14 cellular contexts compared by ENCODE assay signal in the genomic region with DNA sequence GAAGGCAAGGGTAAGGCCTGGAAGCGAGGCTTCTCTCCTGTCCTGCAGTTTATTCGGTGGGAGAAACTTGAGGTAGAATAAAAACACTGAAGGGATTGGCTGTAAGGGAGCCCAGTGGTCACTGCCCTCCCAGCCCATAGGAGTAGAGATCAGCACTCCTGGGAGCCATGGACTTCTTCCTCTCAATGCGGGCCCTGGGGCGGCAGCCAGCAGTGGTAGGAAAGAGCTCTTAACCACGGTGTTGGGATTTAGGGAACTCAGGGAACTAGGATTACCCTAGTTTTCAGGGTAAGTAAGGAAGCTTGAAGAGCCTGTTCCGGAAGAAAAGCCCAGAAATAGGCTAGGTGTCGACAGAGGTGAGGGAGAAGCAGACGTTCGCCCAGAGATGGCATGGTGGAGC. TPM values are rescaled to one million over a fixed set of nuclear protein-coding genes. Genes with fewer than 3 reads are reported as not detected.
DNase-seq lines count a peak whose midpoint lies in the region; ATAC-seq and TF ChIP-seq lines count a peak whose summit lies in the region.
"Had no signal": no experiment of that assay in that cellular context is flagged by ENCODE, and none has a peak within 500 bp of the region (broad histone marks: within the 10 kb centered on the region; RNA-seq: fewer than 3 reads in every experiment).

No MANE protein-coding gene starts in this region.

- POLR2A ChIA-PET in CD8-positive, alpha-beta memory T cell (lab: Charles Lee) = no interaction called here

- TF ChIP-seq CTCF in thoracic aorta (IDR thresholded peaks at IDR 0.05) = no peak

- H3K9ac ChIP-seq in mesenchymal stem cell (ENCODE audit: low read length) = peak overlapping the region; percentile 53

- H3K27me3 ChIP-seq in mesenchymal stem cell (ENCODE audit: control insufficient read depth in 1 of 2, insufficient read depth in 1 of 2, low read length in 2 of 2) (no peaks in the 10 kb centered on the region), thoracic aorta (replicated peaks; ENCODE audit: insufficient read depth) (no peaks in the 10 kb centered on the region)
- no peaks in the 10 kb centered on the region for H3K27me3 ChIP-seq in CD8-positive, alpha-beta memory T cell (ENCODE audit: insufficient read depth, low read length, poor library complexity, severe bottlenecking)
- H3K27me3 ChIP-seq: BE2C had no signal

- peaks cover 9 to 15% of the 10 kb centered on the region in 2 donors for H3K27me3 Mint-ChIP-seq in CD8-positive, alpha-beta memory T cell
- peaks cover 49% of the 10 kb centered on the region for H3K27me3 Mint-ChIP-seq in activated naive CD4-positive, alpha-beta T cell treated with anti-CD3 and anti-CD28 coated beads, Interleukin-2, amount 10 ng/mL, durations not matched to agents 7 days and 5 days

- no peak overlapping the region for H2AK5ac ChIP-seq in mesenchymal stem cell (ENCODE audit: low read length, severe bottlenecking)

- H2AFZ ChIP-seq in mesenchymal stem cell (ENCODE audit: low read depth, low read length) = no peak overlapping the region

- no peak overlapping the region for H3K14ac ChIP-seq in mesenchymal stem cell (ENCODE audit: low read length in 2 of 2)

- no peak overlapping the region for H3K4me3 Mint-ChIP-seq in CD8-positive, alpha-beta memory T cell
- no peak overlapping the region for H3K4me3 Mint-ChIP-seq in activated naive CD4-positive, alpha-beta T cell treated with anti-CD3 and anti-CD28 coated beads, Interleukin-2, amount 10 ng/mL, durations not matched to agents 7 days and 5 days
- H3K4me3 Mint-ChIP-seq: activated CD8-positive, alpha-beta T cell treated with anti-CD3 and anti-CD28 coated beads, Interleukin-2, amount 10 ng/mL, durations not matched to agents 7 days and 5 days; HFFc6; natural killer cell had no signal

- 93% methylated on average over 9 of the region's 9 CpGs for WGBS in mesenchymal stem cell

- H3K27ac ChIP-seq in caudate nucleus (ENCODE audit: low read depth, low read length) (peak overlapping the region; percentile 81), mesenchymal stem cell (ENCODE audit: low read length, poor library complexity, severe bottlenecking) (no peak overlapping the region), thoracic aorta (peak overlapping the region; percentile 60 to 79)
- H3K27ac ChIP-seq in CD8-positive, alpha-beta memory T cell (ENCODE audit: low read depth, low read length) = no peak overlapping the region

- peaks cover 58 to 68% of the 10 kb centered on the region in 2 experiments for H3K36me3 ChIP-seq in mesenchymal stem cell (ENCODE audit: control insufficient read depth in 1 of 2, insufficient read depth in 2 of 2, low read depth in 1 of 2, low read length in 2 of 2)
- H3K36me3 ChIP-seq in thoracic aorta = no peaks in the 10 kb centered on the region
- no peaks in the 10 kb centered on the region for H3K36me3 ChIP-seq in CD8-positive, alpha-beta memory T cell (ENCODE audit: insufficient read depth, low read length)

- no peak overlapping the region for H2BK5ac ChIP-seq in mesenchymal stem cell (ENCODE audit: low read depth, low read length, poor library complexity, severe bottlenecking)

- H2BK15ac ChIP-seq in mesenchymal stem cell (ENCODE audit: low read depth, poor library complexity, severe bottlenecking) = no peak overlapping the region

- H3K4me1 ChIP-seq in mesenchymal stem cell (ENCODE audit: control insufficient read depth, insufficient read depth, low read depth, low read length) = peaks cover 2% of the 10 kb centered on the region
- H3K4me1 ChIP-seq in thoracic aorta (ENCODE audit: control insufficient read depth in 1 of 2, low read depth in 2 of 2) = peaks cover 19 to 71% of the 10 kb centered on the region in 2 donors
- peaks cover 2% of the 10 kb centered on the region for H3K4me1 ChIP-seq in CD8-positive, alpha-beta memory T cell (ENCODE audit: insufficient read depth, low read length)

- H3K4ac ChIP-seq in mesenchymal stem cell (ENCODE audit: low read depth in 1 of 2, low read length in 2 of 2) = no peak overlapping the region

- peak overlapping the region; percentile 86 for H4K91ac ChIP-seq in mesenchymal stem cell (ENCODE audit: low read length)

- ATAC-seq in thoracic aorta (ENCODE audit: insufficient number of reproducible peaks, low FRiP score, low read depth) = no peak
- ATAC-seq: activated CD8-positive, alpha-beta T cell treated with anti-CD3 and anti-CD28 coated beads, Interleukin-2, amount 10 ng/mL, durations not matched to agents 7 days and 5 days; natural killer cell had no signal

- DNase-seq in caudate nucleus (lab: John Stamatoyannopoulos, UW) = no peak
- DNase-seq in mesenchymal stem cell = no peak
- DNase-seq in thoracic aorta (ENCODE audit: low spot score) = no peak
- no peak for DNase-seq in DMS53 (lab: John Stamatoyannopoulos, UW)
- no peak for DNase-seq in CD8-positive, alpha-beta memory T cell
- DNase-seq in activated naive CD4-positive, alpha-beta T cell treated with anti-CD3 and anti-CD28 coated beads, Interleukin-2, amount 10 ng/mL, durations not matched to agents 7 days and 5 days = no peak
- DNase-seq: activated CD8-positive, alpha-beta T cell treated with anti-CD3 and anti-CD28 coated beads, Interleukin-2, amount 10 ng/mL, durations not matched to agents 7 days and 5 days; activated naive CD4-positive, alpha-beta T cell treated with Interleukin-2 at 50 U/mL for 16 hours; BE2C; cerebellar nuclear complex; HFFc6; natural killer cell; NCI-H1436; NCI-H524 had no signal

- H3K23ac ChIP-seq in mesenchymal stem cell (ENCODE audit: low read length in 2 of 2) = no peak overlapping the region

- no peak overlapping the region for H4K8ac ChIP-seq in mesenchymal stem cell (ENCODE audit: low read length)

- H2BK12ac ChIP-seq in mesenchymal stem cell (ENCODE audit: low read length in 2 of 2) = peak overlapping the region; percentile 30 to 85

- H3K36me3 Mint-ChIP-seq in CD8-positive, alpha-beta memory T cell = peaks cover 0 to 4% (median 0%) of the 10 kb centered on the region in 3 donors
- H3K36me3 Mint-ChIP-seq in activated naive CD4-positive, alpha-beta T cell treated with anti-CD3 and anti-CD28 coated beads, Interleukin-2, amount 10 ng/mL, durations not matched to agents 7 days and 5 days = no peaks in the 10 kb centered on the region
- H3K36me3 Mint-ChIP-seq: natural killer cell had no signal

- no peak overlapping the region for H2BK120ac ChIP-seq in mesenchymal stem cell (ENCODE audit: low read depth, low read length)

- H3K9me3 Mint-ChIP-seq in CD8-positive, alpha-beta memory T cell = no peaks in the 10 kb centered on the region
- H3K9me3 Mint-ChIP-seq in activated naive CD4-positive, alpha-beta T cell treated with anti-CD3 and anti-CD28 coated beads, Interleukin-2, amount 10 ng/mL, durations not matched to agents 7 days and 5 days = no peaks in the 10 kb centered on the region
- H3K9me3 Mint-ChIP-seq: HFFc6, natural killer cell had no signal

- no peak overlapping the region for H3K4me2 ChIP-seq in mesenchymal stem cell (ENCODE audit: low read length, poor library complexity, severe bottlenecking)

- no peak overlapping the region for H3K4me3 ChIP-seq in mesenchymal stem cell (ENCODE audit: insufficient read depth in 1 of 2, low read depth in 1 of 2, low read length in 2 of 2)
- H3K4me3 ChIP-seq in thoracic aorta = no peak overlapping the region
- no peak overlapping the region for H3K4me3 ChIP-seq in CD8-positive, alpha-beta memory T cell (ENCODE audit: low read length)

- no peak overlapping the region for H3K27ac Mint-ChIP-seq in CD8-positive, alpha-beta memory T cell
- no peak overlapping the region for H3K27ac Mint-ChIP-seq in activated naive CD4-positive, alpha-beta T cell treated with anti-CD3 and anti-CD28 coated beads, Interleukin-2, amount 10 ng/mL, durations not matched to agents 7 days and 5 days
- H3K27ac Mint-ChIP-seq: activated CD8-positive, alpha-beta T cell treated with anti-CD3 and anti-CD28 coated beads, Interleukin-2, amount 10 ng/mL, durations not matched to agents 7 days and 5 days; HFFc6; natural killer cell had no signal

- peak overlapping the region; percentile 37 to 70 for H3K18ac ChIP-seq in mesenchymal stem cell (ENCODE audit: low read depth in 1 of 2, low read length in 2 of 2)

- CTCF ChIA-PET in CD8-positive, alpha-beta memory T cell (lab: Charles Lee) = interaction anchor here (3.0 kb wide), 1 partner anchor 106 kb away, joined by 12 read pairs; no protein-coding TSS in a partner anchor
- CTCF ChIA-PET in activated naive CD4-positive, alpha-beta T cell treated with anti-CD3 and anti-CD28 coated beads, Interleukin-2, amount 10 ng/mL, durations not matched to agents 7 days and 5 days (lab: Charles Lee) = interaction anchor here (1.2 kb wide), 1 partner anchor 8 kb away, joined by 3 read pairs; no protein-coding TSS in a partner anchor

- H3K4me1 Mint-ChIP-seq in CD8-positive, alpha-beta memory T cell = peaks cover 0 to under 1% (median under 1%) of the 10 kb centered on the region in 3 donors
- peaks cover 9% of the 10 kb centered on the region for H3K4me1 Mint-ChIP-seq in activated naive CD4-positive, alpha-beta T cell treated with anti-CD3 and anti-CD28 coated beads, Interleukin-2, amount 10 ng/mL, durations not matched to agents 7 days and 5 days

- H3K79me1 ChIP-seq in mesenchymal stem cell (replicated peaks; ENCODE audit: low read length, poor library complexity, severe bottlenecking) = no peaks in the 10 kb centered on the region

- H3K9me3 ChIP-seq in mesenchymal stem cell (ENCODE audit: control insufficient read depth, low read length) = no peaks in the 10 kb centered on the region
- no peaks in the 10 kb centered on the region for H3K9me3 ChIP-seq in thoracic aorta
- H3K9me3 ChIP-seq in CD8-positive, alpha-beta memory T cell (ENCODE audit: low read length) = no peaks in the 10 kb centered on the region
- H3K9me3 ChIP-seq: BE2C had no signal

RNA-seq across cellular contexts. Expression of gene NAGLU, which starts 23.8 kb away (rescaled TPM):
- polyA plus RNA-seq in mesenchymal stem cell (2013, experiment 1 of 2) = 51.2 TPM
- polyA plus RNA-seq in mesenchymal stem cell (2013, experiment 2 of 2) = 52.1 TPM
- total RNA-seq in thoracic aorta = 100 to 1,000 TPM in 1 of 2 donors, 10 to 100 TPM in 1; 86.7 to 130 TPM
- 10 to 100 TPM; 15.8 to 17.4 TPM for total RNA-seq in CD8-positive, alpha-beta memory T cell
- 17.0 TPM for polyA plus RNA-seq in CD8-positive, alpha-beta memory T cell

RNA-seq across cellular contexts. Expression of gene HSD17B1, which starts 40.5 kb away (rescaled TPM):
- polyA plus RNA-seq in mesenchymal stem cell (2013, experiment 1 of 2) = 0.57 TPM
- 0.59 TPM for polyA plus RNA-seq in mesenchymal stem cell (2013, experiment 2 of 2)
- 1 to 10 TPM in 1 of 2 donors, under 1 TPM in 1; 0.14 to 2.8 TPM for total RNA-seq in thoracic aorta
- under 1 TPM; 0.29 to 0.37 TPM for total RNA-seq in CD8-positive, alpha-beta memory T cell
- 0.48 TPM for polyA plus RNA-seq in CD8-positive, alpha-beta memory T cell

RNA-seq across cellular contexts. Expression of gene COASY, which starts 49.7 kb away (rescaled TPM):
- 77.2 TPM for polyA plus RNA-seq in mesenchymal stem cell (2013, experiment 1 of 2)
- polyA plus RNA-seq in mesenchymal stem cell (2013, experiment 2 of 2) = 75.7 TPM
- 10 to 100 TPM; 20.8 to 21.1 TPM for total RNA-seq in thoracic aorta
- total RNA-seq in CD8-positive, alpha-beta memory T cell = 100 to 1,000 TPM; 103 to 107 TPM
- 65.6 TPM for polyA plus RNA-seq in CD8-positive, alpha-beta memory T cell

RNA-seq across cellular contexts. Expression of gene ATP6V0A1, which starts 53.6 kb away (rescaled TPM):
- polyA plus RNA-seq in mesenchymal stem cell (2013, experiment 1 of 2) = 39.0 TPM
- 40.2 TPM for polyA plus RNA-seq in mesenchymal stem cell (2013, experiment 2 of 2)
- total RNA-seq in thoracic aorta = 10 to 100 TPM; 63.2 to 95.6 TPM
- 1 to 10 TPM; 3.0 to 3.6 TPM for total RNA-seq in CD8-positive, alpha-beta memory T cell
- polyA plus RNA-seq in CD8-positive, alpha-beta memory T cell = 5.5 TPM

RNA-seq across cellular contexts. Expression of gene MLX, which starts 54.7 kb away (rescaled TPM):
- 45.3 TPM for polyA plus RNA-seq in mesenchymal stem cell (2013, experiment 1 of 2)
- polyA plus RNA-seq in mesenchymal stem cell (2013, experiment 2 of 2) = 45.3 TPM
- 10 to 100 TPM; 31.5 to 41.2 TPM for total RNA-seq in thoracic aorta
- 10 to 100 TPM; 61.8 to 62.3 TPM for total RNA-seq in CD8-positive, alpha-beta memory T cell
- 52.1 TPM for polyA plus RNA-seq in CD8-positive, alpha-beta memory T cell

Comparison
In these comparisons a context has a peak if more than half of its experiments do, and no peak if none do; other contexts are left out.
1. H3K27ac ChIP-seq: peak in caudate nucleus (single experiment) and thoracic aorta (2 of 2); none in mesenchymal stem cell (single experiment) and CD8-positive, alpha-beta memory T cell (single experiment).
2. RNA of gene NAGLU, which starts 23.8 kb away (total RNA-seq): 86.7 to 130 TPM in thoracic aorta; 15.8 to 17.4 TPM in CD8-positive, alpha-beta memory T cell; every median in the first group is over 4 times any median in the second.
3. RNA of gene COASY, which starts 49.7 kb away (total RNA-seq): 103 to 107 TPM in CD8-positive, alpha-beta memory T cell; 20.8 to 21.1 TPM in thoracic aorta; every median in the first group is over 4 times any median in the second.